Comparison of ENCODE assay signal across 8 cellular contexts in the genomic region with DNA sequence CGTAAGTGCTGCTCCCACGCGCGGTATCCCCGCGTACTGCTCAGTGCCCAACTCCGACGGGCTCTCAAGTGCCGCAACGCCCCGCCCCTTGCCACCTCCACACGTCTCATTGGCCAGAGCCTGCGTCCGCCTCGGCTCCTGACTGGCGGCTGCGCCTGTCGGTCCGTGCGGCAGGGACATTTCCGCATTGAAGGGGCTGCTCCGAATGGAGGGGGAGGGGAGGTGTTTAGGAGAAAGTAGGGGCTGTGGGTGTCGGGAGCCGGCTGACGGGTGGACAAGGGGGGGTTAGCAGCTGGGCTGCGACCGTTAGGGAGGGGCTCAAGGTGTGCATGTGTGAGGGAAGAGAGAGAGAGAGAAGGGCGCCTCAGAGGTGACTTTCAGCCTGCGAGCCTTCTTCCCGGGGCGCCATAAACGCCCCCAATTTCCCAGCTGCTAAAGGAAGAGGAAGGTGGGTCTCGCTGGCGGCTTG. TPM values are rescaled to one million over a fixed set of nuclear protein-coding genes. Genes with fewer than 3 reads are reported as not detected.
DNase-seq lines count a peak whose midpoint lies in the region; TF ChIP-seq lines count a peak whose summit lies in the region.

No MANE protein-coding gene starts in this region.

- H3K27me3 ChIP-seq in HAP-1 (ENCODE audit: low read depth), result no peaks in the 10 kb centered on the region
- no peaks in the 10 kb centered on the region for H3K27me3 ChIP-seq in MG63

- peak overlapping the region; percentile 97 for H3K27ac Mint-ChIP-seq in nephron progenitor cell
- peak overlapping the region; percentile 99 for H3K27ac Mint-ChIP-seq in stimulated activated naive CD8-positive, alpha-beta T cell treated with anti-CD3 and anti-CD28 coated beads, Interleukin-15, Interleukin-2, amounts not matched to agents 100 ng/mL and 50 ng/mL, for 24 hours

- peak; percentile 98 for DNase-seq in G401 (ENCODE audit: low spot score)
- peak; percentile 96 to 99 for DNase-seq in HAP-1 (ENCODE audit: low spot score in 2 of 2)
- DNase-seq in MG63, result peak; percentile 98
- peak; percentile 94 to 97 for DNase-seq in SHP77 (lab: John Stamatoyannopoulos, UW)
- DNase-seq in activated gamma-delta T cell (lab: John Stamatoyannopoulos, UW), result peak; percentile 96
- peak; percentile 98 for DNase-seq in fibroblast of the conjunctiva (ENCODE audit: low read depth)
- DNase-seq in nephron progenitor cell, result peak; percentile 98

- H3K4me3 Mint-ChIP-seq in nephron progenitor cell, result peak overlapping the region; percentile 99
- H3K4me3 Mint-ChIP-seq in stimulated activated naive CD8-positive, alpha-beta T cell treated with anti-CD3 and anti-CD28 coated beads, Interleukin-15, Interleukin-2, amounts not matched to agents 100 ng/mL and 50 ng/mL, for 24 hours, result peak overlapping the region; percentile 88

- in situ Hi-C loops in G401 (cut with HindIII; ENCODE audit: low sequenced_read_pairs), result no loop called here
- in situ Hi-C loops in HAP-1 (cut with MboI; ENCODE audit: low sequenced_read_pairs), result no loop called here

- H3K4me1 ChIP-seq in HAP-1, result peaks cover 30% of the 10 kb centered on the region

- no peak for TF ChIP-seq CTCF in nephron progenitor cell (IDR thresholded peaks at IDR 0.05)

- H3K36me3 ChIP-seq in HAP-1 (replicated peaks) (no peaks in the 10 kb centered on the region), MG63 (no peaks in the 10 kb centered on the region; the same call in 1 of the 2 replicates)

- no peaks in the 10 kb centered on the region for H3K36me3 Mint-ChIP-seq in nephron progenitor cell (ENCODE audit: low read depth)
- peaks cover 9% of the 10 kb centered on the region for H3K36me3 Mint-ChIP-seq in stimulated activated naive CD8-positive, alpha-beta T cell treated with anti-CD3 and anti-CD28 coated beads, Interleukin-15, Interleukin-2, amounts not matched to agents 100 ng/mL and 50 ng/mL, for 24 hours (ENCODE audit: low read depth)

- H3K9me3 ChIP-seq in HAP-1, result no peaks in the 10 kb centered on the region
- no peaks in the 10 kb centered on the region for H3K9me3 ChIP-seq in MG63

- peaks cover 40% of the 10 kb centered on the region for H3K4me1 Mint-ChIP-seq in nephron progenitor cell
- peaks cover 48% of the 10 kb centered on the region for H3K4me1 Mint-ChIP-seq in stimulated activated naive CD8-positive, alpha-beta T cell treated with anti-CD3 and anti-CD28 coated beads, Interleukin-15, Interleukin-2, amounts not matched to agents 100 ng/mL and 50 ng/mL, for 24 hours (ENCODE audit: low read depth)

- no peaks in the 10 kb centered on the region for H3K9me3 Mint-ChIP-seq in nephron progenitor cell
- no peaks in the 10 kb centered on the region for H3K9me3 Mint-ChIP-seq in stimulated activated naive CD8-positive, alpha-beta T cell treated with anti-CD3 and anti-CD28 coated beads, Interleukin-15, Interleukin-2, amounts not matched to agents 100 ng/mL and 50 ng/mL, for 24 hours

- H3K4me3 ChIP-seq in HAP-1 (peak overlapping the region; percentile 83), MG63 (peak overlapping the region; percentile 92)

- no peaks in the 10 kb centered on the region for H3K27me3 Mint-ChIP-seq in nephron progenitor cell (ENCODE audit: low read depth, poor library complexity)
- no peaks in the 10 kb centered on the region for H3K27me3 Mint-ChIP-seq in stimulated activated naive CD8-positive, alpha-beta T cell treated with anti-CD3 and anti-CD28 coated beads, Interleukin-15, Interleukin-2, amounts not matched to agents 100 ng/mL and 50 ng/mL, for 24 hours

RNA-seq across cellular contexts. Expression of gene UGP2, which starts 0.9 kb away (rescaled TPM):
- total RNA-seq in G401 (2014; rRNA removed; shearing (Covaris generic)), result 43.7 and 80.8 TPM in 2 replicates
- 31.2 and 41.4 TPM in 2 replicates for total RNA-seq in MG63 (2014; rRNA removed; shearing (Covaris generic); ENCODE audit: low replicate concordance)

Comparison
In these comparisons a context has a peak if more than half of its experiments do, and no peak if none do; other contexts are left out.
1. Peak in every context shown above with its lines: DNase-seq and H3K4me3 ChIP-seq.